8 cellular contexts compared by ENCODE assay signal in genomic region chr6:32194825-32195651, GRCh38. TPM values are rescaled to one million over a fixed set of nuclear protein-coding genes. Genes with fewer than 3 reads are reported as not detected.
A peak's percentile ranks its signal among the peaks of the same experiment; 100 is the strongest.
DNase-seq lines count a peak whose midpoint lies in the region; FAIRE-seq and TF ChIP-seq lines count a peak whose summit lies in the region.

No MANE protein-coding gene starts in this region.

- no peaks in the 10 kb centered on the region for H3K9me3 ChIP-seq in ES-I3 (ENCODE audit: control insufficient read depth, insufficient read depth, low read length)

- peaks cover 43% of the 10 kb centered on the region for H3K4me1 Mint-ChIP-seq in osteocyte (ENCODE audit: unreplicated experiment)

- in situ Hi-C loops in KBM-7 (cut with MboI; ENCODE audit: low pct_unique_long_range_greater_than_20kb, low sequenced_read_pairs), result no loop called here

- peak; percentile 92 for FAIRE-seq in TTC549 (lab: Jason Lieb, UNC)

- no peaks in the 10 kb centered on the region for H3K27me3 Mint-ChIP-seq in osteocyte (ENCODE audit: unreplicated experiment)

- H3K4me1 ChIP-seq in ES-I3 (ENCODE audit: insufficient read depth, low read length), result peaks cover 28% of the 10 kb centered on the region

- no peaks in the 10 kb centered on the region for H3K36me3 ChIP-seq in ES-I3 (ENCODE audit: insufficient read depth, low read length)

- no peaks in the 10 kb centered on the region for H3K36me3 Mint-ChIP-seq in osteocyte (ENCODE audit: unreplicated experiment)

- peak overlapping the region; percentile 77 for H3K4me3 Mint-ChIP-seq in osteocyte (ENCODE audit: unreplicated experiment)

- H3K9me3 Mint-ChIP-seq in osteocyte (ENCODE audit: unreplicated experiment), result no peaks in the 10 kb centered on the region

- peak overlapping the region; percentile 98 for H3K27ac Mint-ChIP-seq in osteocyte (ENCODE audit: unreplicated experiment)

- peak overlapping the region; percentile 98 for H3K27ac ChIP-seq in 22Rv1

- TF ChIP-seq CTCF in 22Rv1 (IDR thresholded peaks at IDR 0.05) (peak; percentile 77), osteocyte (IDR thresholded peaks at IDR 0.05) (peak; percentile 64)

- DNase-seq in KBM-7 (peak; percentile 70), fibroblast of gingiva (ENCODE audit: low read depth) (peak; percentile 48), osteocyte (ENCODE audit: extremely low spot score, unreplicated experiment) (no peak), middle frontal gyrus (ENCODE audit: extremely low spot score, low spot score) (no peak), mesenteric fat pad (ENCODE audit: low spot score) (no peak)

- peak overlapping the region; percentile 71 for H3K9ac ChIP-seq in ES-I3 (ENCODE audit: low read depth, low read length)

RNA-seq across cellular contexts. Expression of gene GPSM3, which starts 2.6 kb away (rescaled TPM):
- total RNA-seq in osteocyte, result 7.5 TPM in 2 replicates
- 39.2 TPM for total RNA-seq in mesenteric fat pad

RNA-seq across cellular contexts. Expression of gene PBX2, which starts 5.0 kb away (rescaled TPM):
- total RNA-seq in osteocyte, result 71.4 and 77.1 TPM in 2 replicates
- 51.5 TPM for total RNA-seq in mesenteric fat pad

RNA-seq across cellular contexts. Expression of gene AGER, which starts 11.0 kb away (rescaled TPM):
- total RNA-seq in osteocyte (3.8 and 4.1 TPM in 2 replicates), mesenteric fat pad (5.7 TPM)

RNA-seq across cellular contexts. Expression of gene RNF5, which starts 16.8 kb away (rescaled TPM):
- total RNA-seq in osteocyte, result 47.1 and 51.6 TPM in 2 replicates
- total RNA-seq in mesenteric fat pad, result 32.3 TPM

RNA-seq across cellular contexts. Expression of gene AGPAT1, which starts 19.2 kb away (rescaled TPM):
- total RNA-seq in osteocyte (81.1 and 82.6 TPM in 2 replicates), mesenteric fat pad (39.9 TPM)

Comparison
In these comparisons a context has a peak if more than half of its experiments do, and no peak if none do; other contexts are left out.
1. DNase-seq: peak in KBM-7 (single experiment) and fibroblast of gingiva (single experiment); none in osteocyte (single experiment), middle frontal gyrus (single experiment) and mesenteric fat pad (single experiment).